In the genomic region with DNA sequence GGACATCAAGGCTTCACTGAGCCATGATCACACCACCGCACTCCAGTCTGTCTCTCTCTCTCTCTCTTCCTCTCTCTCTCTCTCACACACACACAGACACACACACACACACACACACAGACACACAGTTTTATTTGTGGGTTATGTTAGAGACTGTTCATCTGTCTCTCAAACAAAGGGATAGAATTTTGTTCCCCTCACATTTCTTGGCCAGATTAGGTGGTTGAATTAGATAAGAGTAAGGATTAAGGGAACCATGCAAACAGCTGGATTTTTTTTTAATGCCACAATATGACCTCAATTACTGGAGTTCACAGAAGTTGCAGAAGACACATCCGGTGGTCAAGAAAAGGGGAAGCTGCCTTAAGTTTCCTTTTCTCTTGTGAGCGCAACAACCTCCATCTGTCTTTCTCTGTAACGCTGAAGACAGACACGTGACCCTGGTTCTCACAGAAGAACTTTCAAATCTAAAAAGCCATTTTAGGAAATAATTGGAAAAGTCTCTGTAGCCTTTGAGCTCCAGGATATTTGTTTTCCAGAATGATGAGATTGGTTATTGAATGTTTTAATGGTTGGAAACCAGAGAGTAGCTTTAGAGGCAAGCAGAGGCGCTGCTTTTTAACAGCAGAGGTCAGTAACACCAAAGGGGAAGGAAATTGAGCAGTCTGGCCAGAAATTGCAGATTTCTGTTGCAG, we compare ENCODE assay signal across 1 cellular context.
TF ChIP-seq lines count a peak whose summit lies in the region.

No MANE protein-coding gene starts in this region.

TF ChIP-seq in HepG2, 621 proteins besides CTCF, POLR2A, EP300 and RAD21 (continued from another document and continues in another):
- TF ChIP-seq SRSF9 (IDR thresholded peaks at IDR 0.05; ENCODE audit: borderline replicate concordance, insufficient read depth, low read depth, low read length, poor library complexity, severe bottlenecking): no peak
- TF ChIP-seq, protein P1, sequence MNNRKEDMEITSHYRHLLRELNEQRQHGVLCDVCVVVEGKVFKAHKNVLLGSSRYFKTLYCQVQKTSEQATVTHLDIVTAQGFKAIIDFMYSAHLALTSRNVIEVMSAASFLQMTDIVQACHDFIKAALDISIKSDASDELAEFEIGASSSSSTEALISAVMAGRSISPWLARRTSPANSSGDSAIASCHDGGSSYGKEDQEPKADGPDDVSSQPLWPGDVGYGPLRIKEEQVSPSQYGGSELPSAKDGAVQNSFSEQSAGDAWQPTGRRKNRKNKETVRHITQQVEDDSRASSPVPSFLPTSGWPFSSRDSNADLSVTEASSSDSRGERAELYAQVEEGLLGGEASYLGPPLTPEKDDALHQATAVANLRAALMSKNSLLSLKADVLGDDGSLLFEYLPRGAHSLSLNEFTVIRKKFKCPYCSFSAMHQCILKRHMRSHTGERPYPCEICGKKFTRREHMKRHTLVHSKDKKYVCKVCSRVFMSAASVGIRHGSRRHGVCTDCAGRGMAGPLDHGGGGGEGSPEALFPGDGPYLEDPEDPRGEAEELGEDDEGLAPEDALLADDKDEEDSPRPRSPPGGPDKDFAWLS (CRISPR knock-in tag; IDR thresholded peaks at IDR 0.05; ENCODE audit: borderline replicate concordance): no peak
- TF ChIP-seq ZNF543 (CRISPR knock-in tag; IDR thresholded peaks at IDR 0.05): no peak
- TF ChIP-seq, protein P2, sequence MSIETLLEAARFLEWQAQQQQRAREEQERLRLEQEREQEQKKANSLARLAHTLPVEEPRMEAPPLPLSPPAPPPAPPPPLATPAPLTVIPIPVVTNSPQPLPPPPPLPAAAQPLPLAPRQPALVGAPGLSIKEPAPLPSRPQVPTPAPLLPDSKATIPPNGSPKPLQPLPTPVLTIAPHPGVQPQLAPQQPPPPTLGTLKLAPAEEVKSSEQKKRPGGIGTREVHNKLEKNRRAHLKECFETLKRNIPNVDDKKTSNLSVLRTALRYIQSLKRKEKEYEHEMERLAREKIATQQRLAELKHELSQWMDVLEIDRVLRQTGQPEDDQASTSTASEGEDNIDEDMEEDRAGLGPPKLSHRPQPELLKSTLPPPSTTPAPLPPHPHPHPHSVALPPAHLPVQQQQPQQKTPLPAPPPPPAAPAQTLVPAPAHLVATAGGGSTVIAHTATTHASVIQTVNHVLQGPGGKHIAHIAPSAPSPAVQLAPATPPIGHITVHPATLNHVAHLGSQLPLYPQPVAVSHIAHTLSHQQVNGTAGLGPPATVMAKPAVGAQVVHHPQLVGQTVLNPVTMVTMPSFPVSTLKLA (IDR thresholded peaks at IDR 0.05): no peak
- TF ChIP-seq MTA3 (CRISPR knock-in tag; IDR thresholded peaks at IDR 0.05): no peak
- TF ChIP-seq, protein P3, sequence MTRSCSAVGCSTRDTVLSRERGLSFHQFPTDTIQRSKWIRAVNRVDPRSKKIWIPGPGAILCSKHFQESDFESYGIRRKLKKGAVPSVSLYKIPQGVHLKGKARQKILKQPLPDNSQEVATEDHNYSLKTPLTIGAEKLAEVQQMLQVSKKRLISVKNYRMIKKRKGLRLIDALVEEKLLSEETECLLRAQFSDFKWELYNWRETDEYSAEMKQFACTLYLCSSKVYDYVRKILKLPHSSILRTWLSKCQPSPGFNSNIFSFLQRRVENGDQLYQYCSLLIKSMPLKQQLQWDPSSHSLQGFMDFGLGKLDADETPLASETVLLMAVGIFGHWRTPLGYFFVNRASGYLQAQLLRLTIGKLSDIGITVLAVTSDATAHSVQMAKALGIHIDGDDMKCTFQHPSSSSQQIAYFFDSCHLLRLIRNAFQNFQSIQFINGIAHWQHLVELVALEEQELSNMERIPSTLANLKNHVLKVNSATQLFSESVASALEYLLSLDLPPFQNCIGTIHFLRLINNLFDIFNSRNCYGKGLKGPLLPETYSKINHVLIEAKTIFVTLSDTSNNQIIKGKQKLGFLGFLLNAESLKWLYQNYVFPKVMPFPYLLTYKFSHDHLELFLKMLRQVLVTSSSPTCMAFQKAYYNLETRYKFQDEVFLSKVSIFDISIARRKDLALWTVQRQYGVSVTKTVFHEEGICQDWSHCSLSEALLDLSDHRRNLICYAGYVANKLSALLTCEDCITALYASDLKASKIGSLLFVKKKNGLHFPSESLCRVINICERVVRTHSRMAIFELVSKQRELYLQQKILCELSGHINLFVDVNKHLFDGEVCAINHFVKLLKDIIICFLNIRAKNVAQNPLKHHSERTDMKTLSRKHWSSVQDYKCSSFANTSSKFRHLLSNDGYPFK (CRISPR knock-in tag; IDR thresholded peaks at IDR 0.05; ENCODE audit: borderline replicate concordance): no peak
- TF ChIP-seq ZNF619 (CRISPR knock-in tag; IDR thresholded peaks at IDR 0.05): no peak
- TF ChIP-seq, protein P4, sequence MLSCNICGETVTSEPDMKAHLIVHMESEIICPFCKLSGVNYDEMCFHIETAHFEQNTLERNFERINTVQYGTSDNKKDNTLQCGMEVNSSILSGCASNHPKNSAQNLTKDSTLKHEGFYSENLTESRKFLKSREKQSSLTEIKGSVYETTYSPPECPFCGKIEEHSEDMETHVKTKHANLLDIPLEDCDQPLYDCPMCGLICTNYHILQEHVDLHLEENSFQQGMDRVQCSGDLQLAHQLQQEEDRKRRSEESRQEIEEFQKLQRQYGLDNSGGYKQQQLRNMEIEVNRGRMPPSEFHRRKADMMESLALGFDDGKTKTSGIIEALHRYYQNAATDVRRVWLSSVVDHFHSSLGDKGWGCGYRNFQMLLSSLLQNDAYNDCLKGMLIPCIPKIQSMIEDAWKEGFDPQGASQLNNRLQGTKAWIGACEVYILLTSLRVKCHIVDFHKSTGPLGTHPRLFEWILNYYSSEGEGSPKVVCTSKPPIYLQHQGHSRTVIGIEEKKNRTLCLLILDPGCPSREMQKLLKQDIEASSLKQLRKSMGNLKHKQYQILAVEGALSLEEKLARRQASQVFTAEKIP (CRISPR knock-in tag; IDR thresholded peaks at IDR 0.05; ENCODE audit: borderline replicate concordance): no peak
- no peak for TF ChIP-seq ZNF333 (CRISPR knock-in tag; IDR thresholded peaks at IDR 0.05; ENCODE audit: borderline replicate concordance)
- TF ChIP-seq, protein P5, sequence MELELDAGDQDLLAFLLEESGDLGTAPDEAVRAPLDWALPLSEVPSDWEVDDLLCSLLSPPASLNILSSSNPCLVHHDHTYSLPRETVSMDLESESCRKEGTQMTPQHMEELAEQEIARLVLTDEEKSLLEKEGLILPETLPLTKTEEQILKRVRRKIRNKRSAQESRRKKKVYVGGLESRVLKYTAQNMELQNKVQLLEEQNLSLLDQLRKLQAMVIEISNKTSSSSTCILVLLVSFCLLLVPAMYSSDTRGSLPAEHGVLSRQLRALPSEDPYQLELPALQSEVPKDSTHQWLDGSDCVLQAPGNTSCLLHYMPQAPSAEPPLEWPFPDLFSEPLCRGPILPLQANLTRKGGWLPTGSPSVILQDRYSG (CRISPR knock-in tag; IDR thresholded peaks at IDR 0.05): no peak
- TF ChIP-seq, protein P6, sequence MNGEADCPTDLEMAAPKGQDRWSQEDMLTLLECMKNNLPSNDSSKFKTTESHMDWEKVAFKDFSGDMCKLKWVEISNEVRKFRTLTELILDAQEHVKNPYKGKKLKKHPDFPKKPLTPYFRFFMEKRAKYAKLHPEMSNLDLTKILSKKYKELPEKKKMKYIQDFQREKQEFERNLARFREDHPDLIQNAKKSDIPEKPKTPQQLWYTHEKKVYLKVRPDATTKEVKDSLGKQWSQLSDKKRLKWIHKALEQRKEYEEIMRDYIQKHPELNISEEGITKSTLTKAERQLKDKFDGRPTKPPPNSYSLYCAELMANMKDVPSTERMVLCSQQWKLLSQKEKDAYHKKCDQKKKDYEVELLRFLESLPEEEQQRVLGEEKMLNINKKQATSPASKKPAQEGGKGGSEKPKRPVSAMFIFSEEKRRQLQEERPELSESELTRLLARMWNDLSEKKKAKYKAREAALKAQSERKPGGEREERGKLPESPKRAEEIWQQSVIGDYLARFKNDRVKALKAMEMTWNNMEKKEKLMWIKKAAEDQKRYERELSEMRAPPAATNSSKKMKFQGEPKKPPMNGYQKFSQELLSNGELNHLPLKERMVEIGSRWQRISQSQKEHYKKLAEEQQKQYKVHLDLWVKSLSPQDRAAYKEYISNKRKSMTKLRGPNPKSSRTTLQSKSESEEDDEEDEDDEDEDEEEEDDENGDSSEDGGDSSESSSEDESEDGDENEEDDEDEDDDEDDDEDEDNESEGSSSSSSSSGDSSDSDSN (CRISPR knock-in tag; IDR thresholded peaks at IDR 0.05): no peak
- TF ChIP-seq, protein P7, sequence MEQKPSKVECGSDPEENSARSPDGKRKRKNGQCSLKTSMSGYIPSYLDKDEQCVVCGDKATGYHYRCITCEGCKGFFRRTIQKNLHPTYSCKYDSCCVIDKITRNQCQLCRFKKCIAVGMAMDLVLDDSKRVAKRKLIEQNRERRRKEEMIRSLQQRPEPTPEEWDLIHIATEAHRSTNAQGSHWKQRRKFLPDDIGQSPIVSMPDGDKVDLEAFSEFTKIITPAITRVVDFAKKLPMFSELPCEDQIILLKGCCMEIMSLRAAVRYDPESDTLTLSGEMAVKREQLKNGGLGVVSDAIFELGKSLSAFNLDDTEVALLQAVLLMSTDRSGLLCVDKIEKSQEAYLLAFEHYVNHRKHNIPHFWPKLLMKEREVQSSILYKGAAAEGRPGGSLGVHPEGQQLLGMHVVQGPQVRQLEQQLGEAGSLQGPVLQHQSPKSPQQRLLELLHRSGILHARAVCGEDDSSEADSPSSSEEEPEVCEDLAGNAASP (CRISPR knock-in tag; IDR thresholded peaks at IDR 0.05; ENCODE audit: borderline replicate concordance): peak; percentile 73
- no peak for TF ChIP-seq FOXC1 (CRISPR knock-in tag; IDR thresholded peaks at IDR 0.05; ENCODE audit: borderline replicate concordance)
- TF ChIP-seq, protein P8, sequence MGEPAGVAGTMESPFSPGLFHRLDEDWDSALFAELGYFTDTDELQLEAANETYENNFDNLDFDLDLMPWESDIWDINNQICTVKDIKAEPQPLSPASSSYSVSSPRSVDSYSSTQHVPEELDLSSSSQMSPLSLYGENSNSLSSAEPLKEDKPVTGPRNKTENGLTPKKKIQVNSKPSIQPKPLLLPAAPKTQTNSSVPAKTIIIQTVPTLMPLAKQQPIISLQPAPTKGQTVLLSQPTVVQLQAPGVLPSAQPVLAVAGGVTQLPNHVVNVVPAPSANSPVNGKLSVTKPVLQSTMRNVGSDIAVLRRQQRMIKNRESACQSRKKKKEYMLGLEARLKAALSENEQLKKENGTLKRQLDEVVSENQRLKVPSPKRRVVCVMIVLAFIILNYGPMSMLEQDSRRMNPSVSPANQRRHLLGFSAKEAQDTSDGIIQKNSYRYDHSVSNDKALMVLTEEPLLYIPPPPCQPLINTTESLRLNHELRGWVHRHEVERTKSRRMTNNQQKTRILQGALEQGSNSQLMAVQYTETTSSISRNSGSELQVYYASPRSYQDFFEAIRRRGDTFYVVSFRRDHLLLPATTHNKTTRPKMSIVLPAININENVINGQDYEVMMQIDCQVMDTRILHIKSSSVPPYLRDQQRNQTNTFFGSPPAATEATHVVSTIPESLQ (CRISPR knock-in tag; conservative IDR thresholded peaks at IDR 0.05): 0 out of 2 replicates have a peak, but pooled peaks have one; percentile 56
- TF ChIP-seq ZSCAN21 (CRISPR knock-in tag; IDR thresholded peaks at IDR 0.05; ENCODE audit: borderline replicate concordance): no peak
- TF ChIP-seq PPARG (CRISPR knock-in tag; conservative IDR thresholded peaks at IDR 0.05): peak; percentile 60
- TF ChIP-seq PRPF4 (IDR thresholded peaks at IDR 0.05; ENCODE audit: low read depth, low read length, poor library complexity, severe bottlenecking): no peak
- no peak for TF ChIP-seq FOXA1 (IDR thresholded peaks at IDR 0.05)
- peak; percentile 30; the same call in 1 of the 2 replicates for TF ChIP-seq FOXA1 (CRISPR knock-in tag; IDR thresholded peaks at IDR 0.05)
- no peak for TF ChIP-seq NR2C2 (CRISPR knock-in tag; IDR thresholded peaks at IDR 0.05; ENCODE audit: borderline replicate concordance)
- no peak for TF ChIP-seq TBX2 (CRISPR knock-in tag; IDR thresholded peaks at IDR 0.05; ENCODE audit: borderline replicate concordance)
- no peak for TF ChIP-seq ZNF496 (CRISPR knock-in tag; IDR thresholded peaks at IDR 0.05; ENCODE audit: insufficient replicate concordance)
- no peak for TF ChIP-seq HDAC1 (CRISPR knock-in tag; IDR thresholded peaks at IDR 0.05)
- TF ChIP-seq, protein P9, sequence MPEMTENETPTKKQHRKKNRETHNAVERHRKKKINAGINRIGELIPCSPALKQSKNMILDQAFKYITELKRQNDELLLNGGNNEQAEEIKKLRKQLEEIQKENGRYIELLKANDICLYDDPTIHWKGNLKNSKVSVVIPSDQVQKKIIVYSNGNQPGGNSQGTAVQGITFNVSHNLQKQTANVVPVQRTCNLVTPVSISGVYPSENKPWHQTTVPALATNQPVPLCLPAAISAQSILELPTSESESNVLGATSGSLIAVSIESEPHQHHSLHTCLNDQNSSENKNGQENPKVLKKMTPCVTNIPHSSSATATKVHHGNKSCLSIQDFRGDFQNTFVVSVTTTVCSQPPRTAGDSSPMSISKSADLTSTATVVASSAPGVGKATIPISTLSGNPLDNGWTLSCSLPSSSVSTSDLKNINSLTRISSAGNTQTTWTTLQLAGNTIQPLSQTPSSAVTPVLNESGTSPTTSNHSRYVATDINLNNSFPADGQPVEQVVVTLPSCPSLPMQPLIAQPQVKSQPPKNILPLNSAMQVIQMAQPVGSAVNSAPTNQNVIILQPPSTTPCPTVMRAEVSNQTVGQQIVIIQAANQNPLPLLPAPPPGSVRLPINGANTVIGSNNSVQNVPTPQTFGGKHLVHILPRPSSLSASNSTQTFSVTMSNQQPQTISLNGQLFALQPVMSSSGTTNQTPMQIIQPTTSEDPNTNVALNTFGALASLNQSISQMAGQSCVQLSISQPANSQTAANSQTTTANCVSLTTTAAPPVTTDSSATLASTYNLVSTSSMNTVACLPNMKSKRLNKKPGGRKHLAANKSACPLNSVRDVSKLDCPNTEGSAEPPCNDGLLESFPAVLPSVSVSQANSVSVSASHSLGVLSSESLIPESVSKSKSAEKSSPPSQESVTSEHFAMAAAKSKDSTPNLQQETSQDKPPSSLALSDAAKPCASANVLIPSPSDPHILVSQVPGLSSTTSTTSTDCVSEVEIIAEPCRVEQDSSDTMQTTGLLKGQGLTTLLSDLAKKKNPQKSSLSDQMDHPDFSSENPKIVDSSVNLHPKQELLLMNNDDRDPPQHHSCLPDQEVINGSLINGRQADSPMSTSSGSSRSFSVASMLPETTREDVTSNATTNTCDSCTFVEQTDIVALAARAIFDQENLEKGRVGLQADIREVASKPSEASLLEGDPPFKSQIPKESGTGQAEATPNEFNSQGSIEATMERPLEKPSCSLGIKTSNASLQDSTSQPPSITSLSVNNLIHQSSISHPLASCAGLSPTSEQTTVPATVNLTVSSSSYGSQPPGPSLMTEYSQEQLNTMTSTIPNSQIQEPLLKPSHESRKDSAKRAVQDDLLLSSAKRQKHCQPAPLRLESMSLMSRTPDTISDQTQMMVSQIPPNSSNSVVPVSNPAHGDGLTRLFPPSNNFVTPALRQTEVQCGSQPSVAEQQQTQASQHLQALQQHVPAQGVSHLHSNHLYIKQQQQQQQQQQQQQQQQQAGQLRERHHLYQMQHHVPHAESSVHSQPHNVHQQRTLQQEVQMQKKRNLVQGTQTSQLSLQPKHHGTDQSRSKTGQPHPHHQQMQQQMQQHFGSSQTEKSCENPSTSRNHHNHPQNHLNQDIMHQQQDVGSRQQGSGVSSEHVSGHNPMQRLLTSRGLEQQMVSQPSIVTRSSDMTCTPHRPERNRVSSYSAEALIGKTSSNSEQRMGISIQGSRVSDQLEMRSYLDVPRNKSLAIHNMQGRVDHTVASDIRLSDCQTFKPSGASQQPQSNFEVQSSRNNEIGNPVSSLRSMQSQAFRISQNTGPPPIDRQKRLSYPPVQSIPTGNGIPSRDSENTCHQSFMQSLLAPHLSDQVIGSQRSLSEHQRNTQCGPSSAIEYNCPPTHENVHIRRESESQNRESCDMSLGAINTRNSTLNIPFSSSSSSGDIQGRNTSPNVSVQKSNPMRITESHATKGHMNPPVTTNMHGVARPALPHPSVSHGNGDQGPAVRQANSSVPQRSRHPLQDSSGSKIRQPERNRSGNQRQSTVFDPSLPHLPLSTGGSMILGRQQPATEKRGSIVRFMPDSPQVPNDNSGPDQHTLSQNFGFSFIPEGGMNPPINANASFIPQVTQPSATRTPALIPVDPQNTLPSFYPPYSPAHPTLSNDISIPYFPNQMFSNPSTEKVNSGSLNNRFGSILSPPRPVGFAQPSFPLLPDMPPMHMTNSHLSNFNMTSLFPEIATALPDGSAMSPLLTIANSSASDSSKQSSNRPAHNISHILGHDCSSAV (CRISPR knock-in tag; IDR thresholded peaks at IDR 0.05; ENCODE audit: borderline replicate concordance): no peak
- no peak for TF ChIP-seq NKX3-1 (CRISPR knock-in tag; IDR thresholded peaks at IDR 0.05)
- TF ChIP-seq ARNT (IDR thresholded peaks at IDR 0.05): no peak
- TF ChIP-seq U2AF1 (optimal IDR thresholded peaks at IDR 0.05; ENCODE audit: low read depth, low read length): no peak
